In the genomic region with DNA sequence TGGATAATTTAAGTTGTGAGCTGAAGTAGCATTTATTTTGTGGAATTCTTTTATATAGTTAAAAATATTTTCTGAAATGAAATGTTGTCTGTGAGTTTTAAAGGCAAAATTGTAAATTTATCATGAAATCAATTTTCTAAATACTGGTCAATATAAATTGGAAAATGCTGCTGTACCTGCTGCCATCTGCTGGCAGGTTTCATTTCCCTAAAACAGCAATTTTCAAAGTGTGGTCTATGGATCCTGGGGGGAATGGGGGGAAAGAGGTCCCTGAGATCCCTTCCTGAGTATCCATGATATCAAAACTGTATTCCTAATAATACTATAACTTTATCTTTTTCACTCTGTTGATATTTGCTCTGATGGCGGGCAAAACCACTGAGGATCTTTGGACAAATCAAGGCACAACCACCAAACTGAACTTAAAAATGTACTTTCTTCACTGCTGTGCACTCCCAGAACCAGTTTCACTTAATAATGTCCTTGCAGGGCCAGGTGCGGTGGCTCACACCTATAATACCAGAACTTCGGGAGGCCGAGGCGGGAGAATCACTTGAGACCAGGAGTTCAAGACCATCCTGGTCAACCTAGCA, we compare ENCODE assay signal across 8 cellular contexts. TPM values are rescaled to one million over a fixed set of nuclear protein-coding genes. Genes with fewer than 3 reads are reported as not detected.
A peak's percentile ranks its signal among the peaks of the same experiment; 100 is the strongest.
DNase-seq lines count a peak whose midpoint lies in the region; ATAC-seq and TF ChIP-seq lines count a peak whose summit lies in the region.

No MANE protein-coding gene starts in this region.

- H3K27me3 ChIP-seq in DND-41 (ENCODE audit: insufficient read depth, low read length, poor library complexity) = no peaks in the 10 kb centered on the region

- 0 out of 3 replicates have a peak, but pooled peaks have one; percentile 44 for ATAC-seq in DND-41 (ENCODE audit: insufficient read depth, low read depth)
- ATAC-seq in GM21786 (IDR thresholded peaks at IDR 0.05; ENCODE audit: unreplicated experiment) = no peak
- no peak for ATAC-seq in HG02885 (IDR thresholded peaks at IDR 0.05; ENCODE audit: poor library complexity, unreplicated experiment)
- no peak for ATAC-seq in stimulated activated naive CD8-positive, alpha-beta T cell treated with anti-CD3 and anti-CD28 coated beads, Interleukin-15, Interleukin-2, amounts not matched to agents 100 U/mL and 50 U/mL, for 24 hours

- H3K4me2 ChIP-seq in DND-41 (ENCODE audit: insufficient read depth, low read length) = no peak overlapping the region

- DNase-seq in DND-41 (peak; percentile 33), HuH-7 (ENCODE audit: low spot score) (peak; percentile 64), mesothelial cell of epicardium (ENCODE audit: low spot score in 2 of 2, unreplicated experiment in 2 of 2) (no peak), SHP77 (lab: John Stamatoyannopoulos, UW) (no peak)
- no peak for DNase-seq in stimulated activated naive CD8-positive, alpha-beta T cell treated with anti-CD3 and anti-CD28 coated beads, Interleukin-15, Interleukin-2, amounts not matched to agents 100 U/mL and 50 U/mL, for 24 hours

- no peak overlapping the region for H3K9ac ChIP-seq in DND-41 (ENCODE audit: low read depth, low read length)

- H3K36me3 ChIP-seq in DND-41 (ENCODE audit: insufficient read depth, low read length) = no peaks in the 10 kb centered on the region

- no peaks in the 10 kb centered on the region for H3K4me1 ChIP-seq in DND-41 (ENCODE audit: insufficient read depth, low read length)

- H3K4me3 ChIP-seq in DND-41 (ENCODE audit: low read depth in 1 of 2, low read length in 2 of 2) = no peak overlapping the region

- no peak overlapping the region for H3K27ac Mint-ChIP-seq in brain
- no peak overlapping the region for H3K27ac Mint-ChIP-seq in mesothelial cell of epicardium

- TF ChIP-seq CTCF in DND-41 (IDR thresholded peaks at IDR 0.05; ENCODE audit: borderline replicate concordance, extremely low read depth, low read length, poor library complexity, severe bottlenecking) (peak; percentile 80), brain (conservative IDR thresholded peaks at IDR 0.05) (peak; percentile 85 to 89), mesothelial cell of epicardium (IDR thresholded peaks at IDR 0.05; ENCODE audit: unreplicated experiment) (peak; percentile 62)

- no peaks in the 10 kb centered on the region for H3K79me2 ChIP-seq in DND-41 (ENCODE audit: insufficient read depth, low read length)

- no peaks in the 10 kb centered on the region for H4K20me1 ChIP-seq in DND-41 (ENCODE audit: insufficient read depth, low read length)

- no peak overlapping the region for H3K4me3 Mint-ChIP-seq in brain
- no peak overlapping the region for H3K4me3 Mint-ChIP-seq in mesothelial cell of epicardium

- H3K36me3 Mint-ChIP-seq in brain (no peaks in the 10 kb centered on the region), mesothelial cell of epicardium (no peaks in the 10 kb centered on the region)

- H3K9me3 Mint-ChIP-seq in brain (peaks cover 0 to 12% (median 0%) of the 10 kb centered on the region in 5 experiments), mesothelial cell of epicardium (peaks cover 6% of the 10 kb centered on the region)

- no peaks in the 10 kb centered on the region for H3K4me1 Mint-ChIP-seq in brain
- no peaks in the 10 kb centered on the region for H3K4me1 Mint-ChIP-seq in mesothelial cell of epicardium

- H2AFZ ChIP-seq in DND-41 (ENCODE audit: low read depth, low read length) = no peak overlapping the region

- no peak overlapping the region for H3K27ac ChIP-seq in DND-41 (ENCODE audit: low read length)

- H3K9me3 ChIP-seq in DND-41 (ENCODE audit: insufficient read depth, low read length, severe bottlenecking) = no peaks in the 10 kb centered on the region

- H3K27me3 Mint-ChIP-seq in brain (peaks cover 5% of the 10 kb centered on the region), mesothelial cell of epicardium (ENCODE audit: low read depth) (no peaks in the 10 kb centered on the region)

RNA-seq across cellular contexts. Expression of a gene that starts 17.2 kb away (rescaled TPM):
- polyA plus RNA-seq in brain (ENCODE audit: insufficient read depth, low read depth, low replicate concordance) = not detected
- total RNA-seq in mesothelial cell of epicardium = 0.07 TPM in 1 of 3 replicates, not detected in the others

Comparison
In these comparisons a context has a peak if more than half of its experiments do, and no peak if none do; other contexts are left out.
1. DNase-seq: peak in DND-41 (single experiment) and HuH-7 (single experiment); none in mesothelial cell of epicardium (0 of 2), SHP77 (0 of 2) and stimulated activated naive CD8-positive, alpha-beta T cell treated with anti-CD3 and anti-CD28 coated beads, Interleukin-15, Interleukin-2, amounts not matched to agents 100 U/mL and 50 U/mL, for 24 hours (single experiment).
2. Peak in every context shown above with its lines, with median percentiles within 50 percentile points of each other: CTCF ChIP-seq.